8 cellular contexts compared by ENCODE assay signal in the genomic region with DNA sequence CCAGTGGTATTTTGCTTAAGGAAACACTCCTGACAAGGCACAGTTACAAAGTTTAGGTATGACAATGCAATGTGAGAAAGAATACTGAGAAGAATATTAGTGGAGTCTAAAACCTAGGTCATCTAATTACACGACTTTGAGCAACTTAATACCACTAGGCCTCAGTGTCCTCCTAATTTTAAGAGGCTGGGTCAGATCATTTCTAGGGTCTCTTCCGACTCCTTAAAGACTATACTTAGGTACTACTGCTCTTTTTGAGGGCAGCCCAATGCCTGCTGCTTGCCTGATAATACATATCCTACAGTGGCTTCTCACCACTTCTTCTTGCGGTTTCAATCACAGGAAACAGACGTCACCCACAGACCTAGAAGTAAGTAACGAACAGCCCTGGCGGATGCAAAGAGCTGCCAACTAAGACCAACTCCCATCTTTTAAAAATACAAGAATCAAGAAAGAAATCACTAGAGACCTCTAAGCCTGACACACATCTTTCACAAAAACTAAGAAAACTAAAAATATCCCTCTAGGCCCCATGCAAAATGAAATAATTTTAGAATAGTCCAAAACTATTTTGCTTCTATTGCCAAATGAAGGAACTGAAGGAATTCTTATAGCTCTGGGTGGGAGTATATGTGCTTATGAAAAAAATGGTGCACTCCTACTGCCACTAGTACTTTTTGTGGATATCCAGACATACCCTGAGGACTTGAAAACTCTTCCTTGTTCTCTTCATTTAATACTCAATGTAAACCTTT. TPM values are rescaled to one million over a fixed set of nuclear protein-coding genes. Genes with fewer than 3 reads are reported as not detected.
A peak's percentile ranks its signal among the peaks of the same experiment; 100 is the strongest.
DNase-seq lines count a peak whose midpoint lies in the region; TF ChIP-seq lines count a peak whose summit lies in the region.

No MANE protein-coding gene starts in this region.

- H3K4me1 Mint-ChIP-seq in HFFc6 (ENCODE audit: low read depth) = peaks cover 67% of the 10 kb centered on the region

- no peaks in the 10 kb centered on the region for H3K36me3 Mint-ChIP-seq in HFFc6 (ENCODE audit: low read depth)

- no peaks in the 10 kb centered on the region for H3K9me3 Mint-ChIP-seq in HFFc6

- TF ChIP-seq CTCF in HFFc6 (IDR thresholded peaks at IDR 0.05) (no peak), fibroblast of villous mesenchyme (IDR thresholded peaks at IDR 0.05; ENCODE audit: insufficient read depth, low read depth, low read length) (no peak)

- peak; percentile 63 for DNase-seq in HFFc6
- DNase-seq in NCI-H526 (lab: John Stamatoyannopoulos, UW) = peak; percentile 14 to 34
- DNase-seq in activated T-cell treated with anti-CD3 and anti-CD28 coated beads for 1 hour (ENCODE audit: low read depth) = peak; percentile 42
- DNase-seq in fibroblast of villous mesenchyme (ENCODE audit: low read depth) = peak; percentile 62
- DNase-seq in stimulated activated CD4-positive, alpha-beta T cell treated with anti-CD3 and anti-CD28 coated beads, Interleukin-2, amount 100 ng/mL, for 24 hours = peak; percentile 55 to 64
- DNase-seq in NCI-H524 (lab: John Stamatoyannopoulos, UW) = no peak
- no peak for DNase-seq in cerebellar cortex (ENCODE audit: low spot score)

- peak overlapping the region; percentile 98 for H3K27ac Mint-ChIP-seq in HFFc6

- H3K4me3 ChIP-seq in GM08714 (ENCODE audit: low read length) = 0 out of 2 replicates have a peak overlapping the region, but pooled peaks have one; percentile 73
- H3K4me3 ChIP-seq in fibroblast of villous mesenchyme (ENCODE audit: low read depth, low read length) = no peak overlapping the region

- no peaks in the 10 kb centered on the region for H3K27me3 Mint-ChIP-seq in HFFc6 (ENCODE audit: insufficient read depth)

- H3K4me3 Mint-ChIP-seq in HFFc6 = peak overlapping the region; percentile 70

RNA-seq across cellular contexts. Expression of a gene that starts 13.1 kb away (rescaled TPM):
- 100 to 1,000 TPM; 105 to 119 (median 109) TPM for total RNA-seq in HFFc6 (2021; fragmentation: NEBNext Ultra II Directional; extraction: Animal tissue kit (Norgen Biotek cat#: 25700))
- 22.9 and 26.8 TPM in 2 replicates for total RNA-seq in fibroblast of villous mesenchyme

RNA-seq across cellular contexts. Expression of a gene that starts 30.9 kb away (rescaled TPM):
- total RNA-seq in HFFc6 (2021; fragmentation: NEBNext Ultra II Directional; extraction: Animal tissue kit (Norgen Biotek cat#: 25700)) = 10 to 100 TPM; 52.1 to 63.7 (median 55.1) TPM
- 49.0 and 53.5 TPM in 2 replicates for total RNA-seq in fibroblast of villous mesenchyme

RNA-seq across cellular contexts. Expression of a gene that starts 31.1 kb away (rescaled TPM):
- total RNA-seq in HFFc6 (2021; fragmentation: NEBNext Ultra II Directional; extraction: Animal tissue kit (Norgen Biotek cat#: 25700)) = 1 to 10 TPM; 2.2 to 4.4 (median 3.0) TPM
- total RNA-seq in fibroblast of villous mesenchyme = 4.7 and 8.4 TPM in 2 replicates

RNA-seq across cellular contexts. Expression of a gene that starts 45.5 kb away (rescaled TPM):
- 10 to 100 TPM; 20.8 to 31.7 (median 25.3) TPM for total RNA-seq in HFFc6 (2021; fragmentation: NEBNext Ultra II Directional; extraction: Animal tissue kit (Norgen Biotek cat#: 25700))
- 24.2 and 25.8 TPM in 2 replicates for total RNA-seq in fibroblast of villous mesenchyme

Comparison
In these comparisons a context has a peak if more than half of its experiments do, and no peak if none do; other contexts are left out.
1. DNase-seq: peak in HFFc6 (single experiment), NCI-H526 (2 of 2), activated T-cell treated with anti-CD3 and anti-CD28 coated beads for 1 hour (single experiment), fibroblast of villous mesenchyme (single experiment) and stimulated activated CD4-positive, alpha-beta T cell treated with anti-CD3 and anti-CD28 coated beads, Interleukin-2, amount 100 ng/mL, for 24 hours (2 of 2); none in NCI-H524 (0 of 2) and cerebellar cortex (single experiment).